23 cellular contexts compared by ENCODE assay signal in genomic region chr3:113300596-113300995, GRCh38.
"Had no signal": no experiment of that assay in that cellular context is flagged by ENCODE, and none has a peak within 500 bp of the region (broad histone marks: within the 10 kb centered on the region; RNA-seq: fewer than 3 reads in every experiment).

No MANE protein-coding gene starts in this region.

- H3K36me3 ChIP-seq: colonic mucosa, gastrocnemius medialis had no signal

- H3K4me3 ChIP-seq: colonic mucosa, esophagus squamous epithelium, gastrocnemius medialis, heart right ventricle, left lung, lower lobe of right lung, mucosa of descending colon had no signal

- H3K4me1 ChIP-seq: colonic mucosa, esophagus squamous epithelium, gastrocnemius medialis, heart right ventricle, left lung, lower lobe of right lung had no signal

- H3K9me3 ChIP-seq: colonic mucosa, esophagus squamous epithelium, gastrocnemius medialis, heart right ventricle, left lung, lower lobe of right lung, mucosa of descending colon had no signal

- H3K27me3 ChIP-seq: colonic mucosa, esophagus squamous epithelium, gastrocnemius medialis, heart right ventricle, left lung had no signal

- H3K27ac ChIP-seq: colonic mucosa, epithelial cell of prostate, esophagus squamous epithelium, gastrocnemius medialis, heart right ventricle, left lung, lower lobe of right lung had no signal

- DNase-seq: colonic mucosa; cortex of kidney; effector CD8-positive, alpha-beta T cell; effector memory CD8-positive, alpha-beta T cell; endodermal cell; erythroblast; esophagus squamous epithelium; foreskin fibroblast; foreskin melanocyte; gastrocnemius medialis; glutamatergic neuron; head of caudate nucleus; heart right ventricle; hippocampal formation; left cardiac atrium; left lung; left ventricle myocardium superior; lower lobe of right lung; mesenchymal stem cell; mucosa of descending colon; naive B cell had no signal

- ATAC-seq: effector memory CD8-positive, alpha-beta T cell; esophagus mucosa; gastrocnemius medialis; heart right ventricle; left cardiac atrium; left lung; left ventricle myocardium superior; lower lobe of right lung; mucosa of descending colon had no signal
